Comparison of ENCODE assay signal across 29 cellular contexts in the genomic region with DNA sequence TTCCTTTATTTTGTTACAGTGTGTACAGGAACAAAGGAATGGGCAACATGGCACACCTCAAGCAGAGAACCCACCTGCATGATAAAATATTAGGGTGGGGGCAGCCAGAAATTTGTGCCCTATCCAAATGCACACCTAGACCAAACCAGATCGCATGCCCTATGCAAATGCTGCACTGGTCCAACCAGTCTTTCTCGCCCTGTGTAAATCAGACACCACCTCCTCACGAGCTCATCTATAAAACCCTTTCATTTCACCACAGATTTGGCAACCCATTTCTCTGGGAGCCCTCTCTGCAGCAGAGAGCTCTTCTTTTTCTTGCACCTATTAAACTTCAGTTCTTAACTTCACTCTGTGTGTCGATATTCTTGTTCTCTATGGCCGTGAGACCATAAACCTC.
"Had no signal": no experiment of that assay in that cellular context is flagged by ENCODE, and none has a peak within 500 bp of the region (broad histone marks: within the 10 kb centered on the region; RNA-seq: fewer than 3 reads in every experiment).

No MANE protein-coding gene starts in this region.

- H3K9me3 ChIP-seq: ascending aorta, colonic mucosa, gastrocnemius medialis, right lobe of liver, thoracic aorta, vagina had no signal

- H3K4me3 Mint-ChIP-seq: activated naive CD4-positive, alpha-beta T cell treated with anti-CD3 and anti-CD28 coated beads for 36 hours; activated naive CD8-positive, alpha-beta T cell treated with anti-CD3 and anti-CD28 coated beads, Interleukin-2, amount 10 ng/mL, durations not matched to agents 7 days and 5 days; activated T-helper 1 cell treated with anti-CD3 and anti-CD28 coated beads, Interleukin-12 subunit alpha, Interleukin-12 subunit beta, Interleukin-2, Interleukin-4 antibody, amounts not matched to agents 30 ng/mL and 10 ng/mL and 1 ng/mL, durations not matched to agents 14 hours and 24 hours and 36 hours; brain; nephron; stimulated activated naive CD8-positive, alpha-beta T cell treated with anti-CD3 and anti-CD28 coated beads, Interleukin-15, Interleukin-2, amounts not matched to agents 100 ng/mL and 50 ng/mL, for 24 hours; type B pancreatic cell had no signal

- DNase-seq: activated CD4-positive, alpha-beta T cell treated with anti-CD3 and anti-CD28 coated beads for 48 hours; activated CD4-positive, alpha-beta T cell treated with anti-CD3 and anti-CD28 coated beads, Interleukin-2, amount 50 U/mL, for 48 hours; activated CD8-positive, alpha-beta memory T cell treated with anti-CD3 and anti-CD28 coated beads, Interleukin-2, amount 50 U/mL, for 4 hours; activated effector memory CD4-positive, alpha-beta T cell treated with anti-CD3 and anti-CD28 coated beads, Interleukin-2, amount 50 U/mL, for 16 hours; activated naive CD4-positive, alpha-beta T cell treated with anti-CD3 and anti-CD28 coated beads for 36 hours; activated naive CD8-positive, alpha-beta T cell treated with anti-CD3 and anti-CD28 coated beads, Interleukin-2, amount 10 ng/mL, durations not matched to agents 7 days and 5 days; activated T-cell treated with anti-CD3 and anti-CD28 coated beads, Interleukin-2, amount 50 U/mL, for 1 hour; cerebellar nuclear complex; colonic mucosa; effector CD8-positive, alpha-beta T cell; gastrocnemius medialis; left cardiac atrium; left ventricle myocardium superior; posterior cingulate gyrus; right lobe of liver; stimulated activated CD4-positive, alpha-beta T cell treated with anti-CD3 and anti-CD28 coated beads, Interleukin-12 subunit alpha, Interleukin-12 subunit beta, amount 100 ng/mL, for 4 hours; stimulated activated CD4-positive, alpha-beta T cell treated with anti-CD3 and anti-CD28 coated beads, Interleukin-4, amount 100 ng/mL, for 1 hour; WERI-Rb-1 had no signal

- H3K4me3 ChIP-seq: ascending aorta, cardiac muscle cell, colonic mucosa, gastrocnemius medialis, hepatocyte, right lobe of liver, thoracic aorta, vagina had no signal

- H3K4me1 Mint-ChIP-seq: activated naive CD8-positive, alpha-beta T cell treated with anti-CD3 and anti-CD28 coated beads, Interleukin-2, amount 10 ng/mL, durations not matched to agents 7 days and 5 days; brain; nephron had no signal

- H3K36me3 ChIP-seq: ascending aorta, cardiac muscle cell, colonic mucosa, gastrocnemius medialis, right lobe of liver, thoracic aorta, vagina, WERI-Rb-1 had no signal

- H3K4me1 ChIP-seq: ascending aorta, colonic mucosa, gastrocnemius medialis, right lobe of liver, vagina had no signal

- H3K36me3 Mint-ChIP-seq: activated naive CD8-positive, alpha-beta T cell treated with anti-CD3 and anti-CD28 coated beads, Interleukin-2, amount 10 ng/mL, durations not matched to agents 7 days and 5 days; brain; type B pancreatic cell had no signal

- H2AFZ ChIP-seq: hepatocyte had no signal

- H3K79me2 ChIP-seq: hepatocyte had no signal

- H3K27me3 Mint-ChIP-seq: activated naive CD8-positive, alpha-beta T cell treated with anti-CD3 and anti-CD28 coated beads, Interleukin-2, amount 10 ng/mL, durations not matched to agents 7 days and 5 days; stimulated activated naive CD8-positive, alpha-beta T cell treated with anti-CD3 and anti-CD28 coated beads, Interleukin-15, Interleukin-2, amounts not matched to agents 100 ng/mL and 50 ng/mL, for 24 hours; type B pancreatic cell had no signal

- H3K4me2 ChIP-seq: hepatocyte had no signal

- ATAC-seq: activated CD4-positive, CD25-positive, alpha-beta regulatory T cell treated with anti-CD3 and anti-CD28 coated beads, Interleukin-2, amount 50 U/mL, for 24 hours; gastrocnemius medialis; left cardiac atrium; left ventricle myocardium superior had no signal

- H3K27ac Mint-ChIP-seq: activated naive CD4-positive, alpha-beta T cell treated with anti-CD3 and anti-CD28 coated beads for 36 hours; activated naive CD8-positive, alpha-beta T cell treated with anti-CD3 and anti-CD28 coated beads, Interleukin-2, amount 10 ng/mL, durations not matched to agents 7 days and 5 days; activated T-helper 1 cell treated with anti-CD3 and anti-CD28 coated beads, Interleukin-12 subunit alpha, Interleukin-12 subunit beta, Interleukin-2, Interleukin-4 antibody, amounts not matched to agents 30 ng/mL and 10 ng/mL and 1 ng/mL, durations not matched to agents 14 hours and 24 hours and 36 hours; brain; nephron; stimulated activated naive CD8-positive, alpha-beta T cell treated with anti-CD3 and anti-CD28 coated beads, Interleukin-15, Interleukin-2, amounts not matched to agents 100 ng/mL and 50 ng/mL, for 24 hours; type B pancreatic cell had no signal

- H3K27me3 ChIP-seq: ascending aorta, cardiac muscle cell, colonic mucosa, gastrocnemius medialis, hepatocyte, right lobe of liver, vagina had no signal

- H3K27ac ChIP-seq: ascending aorta, cardiac muscle cell, colonic mucosa, gastrocnemius medialis, hepatocyte, right lobe of liver, thoracic aorta, vagina, WERI-Rb-1 had no signal
